1 cellular context compared by ENCODE assay signal in the genomic region with DNA sequence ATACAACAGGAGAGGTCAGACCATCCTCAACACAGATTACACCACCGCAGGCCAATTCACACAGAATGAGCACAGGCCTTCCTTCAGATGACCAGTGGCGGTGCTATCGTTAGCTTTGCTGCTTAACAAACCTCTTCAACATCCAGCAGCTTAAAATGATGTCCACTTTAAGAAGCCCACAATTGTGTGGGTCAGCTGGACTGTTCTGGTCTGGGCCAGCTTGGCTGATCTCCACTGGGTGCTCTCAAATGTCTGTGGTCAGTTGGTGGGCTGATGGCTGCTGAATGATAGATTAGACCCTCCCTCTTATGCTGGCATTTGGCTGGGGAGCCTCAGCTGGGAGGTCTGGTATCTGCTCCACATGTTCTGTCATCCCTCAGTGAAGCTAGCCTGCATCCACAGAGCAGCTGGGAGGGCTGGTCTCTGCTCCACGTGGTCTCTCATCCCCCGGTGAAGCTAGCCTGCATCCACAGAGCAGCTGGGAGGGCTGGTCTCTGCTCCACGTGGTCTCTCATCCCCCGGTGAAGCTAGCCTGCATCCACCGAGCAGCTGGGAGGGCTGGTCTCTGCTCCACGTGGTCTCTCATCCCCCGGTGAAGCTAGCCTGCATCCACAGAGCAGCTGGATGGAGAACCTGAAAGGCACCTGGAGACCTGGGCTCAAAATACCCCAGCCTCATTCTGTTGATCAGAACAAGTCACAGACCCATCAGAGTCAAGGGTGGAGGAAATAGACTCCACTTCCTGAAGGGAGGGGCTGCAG.
TF ChIP-seq lines count a peak whose summit lies in the region.

No MANE protein-coding gene starts in this region.

TF ChIP-seq in GM23338, 12 proteins besides CTCF, POLR2A, EP300 and RAD21 (continued from another document):
- TF ChIP-seq JUNB (IDR thresholded peaks at IDR 0.05; ENCODE audit: unreplicated experiment) (no peak), EZH2phosphoT487 (IDR thresholded peaks at IDR 0.05; ENCODE audit: unreplicated experiment) (no peak)
